In the genomic region with DNA sequence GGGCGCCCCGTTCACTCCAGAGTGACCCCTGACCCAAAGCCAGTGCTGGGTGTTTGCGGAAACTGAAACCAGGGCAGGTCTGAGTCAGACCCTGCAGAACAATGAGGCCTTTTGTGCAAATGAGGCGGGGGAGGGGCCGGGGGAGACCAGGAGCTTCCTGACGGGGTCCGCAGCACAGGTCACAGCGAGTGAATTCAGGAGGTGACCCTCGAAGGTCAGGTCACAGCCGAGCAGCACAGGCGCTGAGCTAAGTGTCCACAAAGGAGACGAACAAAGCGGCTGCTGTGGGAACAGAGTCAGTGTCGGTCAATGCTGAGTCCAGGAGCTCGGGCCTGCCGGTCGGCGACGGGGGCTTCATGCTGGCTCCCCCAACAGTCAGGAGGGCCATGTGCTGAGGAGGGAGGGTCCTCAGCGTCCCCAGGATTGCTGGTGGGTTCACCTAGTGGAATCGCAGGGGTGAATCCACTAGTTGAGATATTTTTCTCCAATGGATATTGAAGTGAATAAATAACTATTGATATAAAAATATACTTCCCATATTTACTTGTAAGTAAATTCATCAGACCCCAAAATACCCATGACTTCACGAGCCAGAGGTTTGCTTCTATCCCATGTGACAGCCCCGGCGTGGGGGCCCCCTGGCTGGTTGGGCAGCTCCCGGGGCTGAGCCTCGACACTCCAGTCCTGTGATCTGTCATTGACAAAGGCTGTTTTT, we compare ENCODE assay signal across 2 cellular contexts.
TF ChIP-seq lines count a peak whose summit lies in the region.

No MANE protein-coding gene starts in this region.

TF ChIP-seq in GM12878, 131 proteins besides CTCF, POLR2A, EP300 and RAD21 (continued from another document):
- no peak for TF ChIP-seq CBX3 (IDR thresholded peaks at IDR 0.05; ENCODE audit: borderline replicate concordance, low read depth)

TF ChIP-seq in HepG2, 621 proteins besides CTCF, POLR2A, EP300 and RAD21 (continued from another document and continues in another):
- TF ChIP-seq, protein P1, sequence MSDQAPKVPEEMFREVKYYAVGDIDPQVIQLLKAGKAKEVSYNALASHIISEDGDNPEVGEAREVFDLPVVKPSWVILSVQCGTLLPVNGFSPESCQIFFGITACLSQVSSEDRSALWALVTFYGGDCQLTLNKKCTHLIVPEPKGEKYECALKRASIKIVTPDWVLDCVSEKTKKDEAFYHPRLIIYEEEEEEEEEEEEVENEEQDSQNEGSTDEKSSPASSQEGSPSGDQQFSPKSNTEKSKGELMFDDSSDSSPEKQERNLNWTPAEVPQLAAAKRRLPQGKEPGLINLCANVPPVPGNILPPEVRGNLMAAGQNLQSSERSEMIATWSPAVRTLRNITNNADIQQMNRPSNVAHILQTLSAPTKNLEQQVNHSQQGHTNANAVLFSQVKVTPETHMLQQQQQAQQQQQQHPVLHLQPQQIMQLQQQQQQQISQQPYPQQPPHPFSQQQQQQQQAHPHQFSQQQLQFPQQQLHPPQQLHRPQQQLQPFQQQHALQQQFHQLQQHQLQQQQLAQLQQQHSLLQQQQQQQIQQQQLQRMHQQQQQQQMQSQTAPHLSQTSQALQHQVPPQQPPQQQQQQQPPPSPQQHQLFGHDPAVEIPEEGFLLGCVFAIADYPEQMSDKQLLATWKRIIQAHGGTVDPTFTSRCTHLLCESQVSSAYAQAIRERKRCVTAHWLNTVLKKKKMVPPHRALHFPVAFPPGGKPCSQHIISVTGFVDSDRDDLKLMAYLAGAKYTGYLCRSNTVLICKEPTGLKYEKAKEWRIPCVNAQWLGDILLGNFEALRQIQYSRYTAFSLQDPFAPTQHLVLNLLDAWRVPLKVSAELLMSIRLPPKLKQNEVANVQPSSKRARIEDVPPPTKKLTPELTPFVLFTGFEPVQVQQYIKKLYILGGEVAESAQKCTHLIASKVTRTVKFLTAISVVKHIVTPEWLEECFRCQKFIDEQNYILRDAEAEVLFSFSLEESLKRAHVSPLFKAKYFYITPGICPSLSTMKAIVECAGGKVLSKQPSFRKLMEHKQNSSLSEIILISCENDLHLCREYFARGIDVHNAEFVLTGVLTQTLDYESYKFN (CRISPR knock-in tag; conservative IDR thresholded peaks at IDR 0.05) = peak; percentile 98
- TF ChIP-seq, protein P2, sequence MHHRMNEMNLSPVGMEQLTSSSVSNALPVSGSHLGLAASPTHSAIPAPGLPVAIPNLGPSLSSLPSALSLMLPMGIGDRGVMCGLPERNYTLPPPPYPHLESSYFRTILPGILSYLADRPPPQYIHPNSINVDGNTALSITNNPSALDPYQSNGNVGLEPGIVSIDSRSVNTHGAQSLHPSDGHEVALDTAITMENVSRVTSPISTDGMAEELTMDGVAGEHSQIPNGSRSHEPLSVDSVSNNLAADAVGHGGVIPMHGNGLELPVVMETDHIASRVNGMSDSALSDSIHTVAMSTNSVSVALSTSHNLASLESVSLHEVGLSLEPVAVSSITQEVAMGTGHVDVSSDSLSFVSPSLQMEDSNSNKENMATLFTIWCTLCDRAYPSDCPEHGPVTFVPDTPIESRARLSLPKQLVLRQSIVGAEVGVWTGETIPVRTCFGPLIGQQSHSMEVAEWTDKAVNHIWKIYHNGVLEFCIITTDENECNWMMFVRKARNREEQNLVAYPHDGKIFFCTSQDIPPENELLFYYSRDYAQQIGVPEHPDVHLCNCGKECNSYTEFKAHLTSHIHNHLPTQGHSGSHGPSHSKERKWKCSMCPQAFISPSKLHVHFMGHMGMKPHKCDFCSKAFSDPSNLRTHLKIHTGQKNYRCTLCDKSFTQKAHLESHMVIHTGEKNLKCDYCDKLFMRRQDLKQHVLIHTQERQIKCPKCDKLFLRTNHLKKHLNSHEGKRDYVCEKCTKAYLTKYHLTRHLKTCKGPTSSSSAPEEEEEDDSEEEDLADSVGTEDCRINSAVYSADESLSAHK (CRISPR knock-in tag; IDR thresholded peaks at IDR 0.05; ENCODE audit: borderline replicate concordance) = no peak
- TF ChIP-seq HHEX (CRISPR knock-in tag; IDR thresholded peaks at IDR 0.05) (no peak), PHB2 (IDR thresholded peaks at IDR 0.05; ENCODE audit: partially characterized antibody) (no peak), ZNF746 (CRISPR knock-in tag; IDR thresholded peaks at IDR 0.05) (no peak; the same call in 1 of the 2 replicates), CREM (IDR thresholded peaks at IDR 0.05) (peak; percentile 81), CREM (CRISPR knock-in tag; IDR thresholded peaks at IDR 0.05) (no peak), ARNT2 (CRISPR knock-in tag; IDR thresholded peaks at IDR 0.05; ENCODE audit: low read depth) (peak; percentile 70), ZNF557 (CRISPR knock-in tag; IDR thresholded peaks at IDR 0.05) (peak; percentile 90), CHCHD3 (CRISPR knock-in tag; IDR thresholded peaks at IDR 0.05) (no peak), ELF4 (CRISPR knock-in tag; IDR thresholded peaks at IDR 0.05; ENCODE audit: borderline replicate concordance) (peak; percentile 61; the same call in 1 of the 2 replicates), ZBTB7A (CRISPR knock-in tag; IDR thresholded peaks at IDR 0.05) (peak; percentile 99), ZNF709 (CRISPR knock-in tag; IDR thresholded peaks at IDR 0.05) (peak; percentile 72; the same call in 1 of the 2 replicates), ZNF839 (CRISPR knock-in tag; IDR thresholded peaks at IDR 0.05; ENCODE audit: borderline replicate concordance) (no peak), DNMT3B (CRISPR knock-in tag; conservative IDR thresholded peaks at IDR 0.05) (no peak), RBFOX2 (IDR thresholded peaks at IDR 0.05; ENCODE audit: low read depth, low read length) (peak; percentile 69), GATAD1 (CRISPR knock-in tag; IDR thresholded peaks at IDR 0.05) (peak; percentile 60; the same call in 1 of the 2 replicates), MAFG (CRISPR knock-in tag; IDR thresholded peaks at IDR 0.05) (no peak), MZF1 (CRISPR knock-in tag; IDR thresholded peaks at IDR 0.05; ENCODE audit: borderline replicate concordance) (no peak)
- TF ChIP-seq, protein P3, sequence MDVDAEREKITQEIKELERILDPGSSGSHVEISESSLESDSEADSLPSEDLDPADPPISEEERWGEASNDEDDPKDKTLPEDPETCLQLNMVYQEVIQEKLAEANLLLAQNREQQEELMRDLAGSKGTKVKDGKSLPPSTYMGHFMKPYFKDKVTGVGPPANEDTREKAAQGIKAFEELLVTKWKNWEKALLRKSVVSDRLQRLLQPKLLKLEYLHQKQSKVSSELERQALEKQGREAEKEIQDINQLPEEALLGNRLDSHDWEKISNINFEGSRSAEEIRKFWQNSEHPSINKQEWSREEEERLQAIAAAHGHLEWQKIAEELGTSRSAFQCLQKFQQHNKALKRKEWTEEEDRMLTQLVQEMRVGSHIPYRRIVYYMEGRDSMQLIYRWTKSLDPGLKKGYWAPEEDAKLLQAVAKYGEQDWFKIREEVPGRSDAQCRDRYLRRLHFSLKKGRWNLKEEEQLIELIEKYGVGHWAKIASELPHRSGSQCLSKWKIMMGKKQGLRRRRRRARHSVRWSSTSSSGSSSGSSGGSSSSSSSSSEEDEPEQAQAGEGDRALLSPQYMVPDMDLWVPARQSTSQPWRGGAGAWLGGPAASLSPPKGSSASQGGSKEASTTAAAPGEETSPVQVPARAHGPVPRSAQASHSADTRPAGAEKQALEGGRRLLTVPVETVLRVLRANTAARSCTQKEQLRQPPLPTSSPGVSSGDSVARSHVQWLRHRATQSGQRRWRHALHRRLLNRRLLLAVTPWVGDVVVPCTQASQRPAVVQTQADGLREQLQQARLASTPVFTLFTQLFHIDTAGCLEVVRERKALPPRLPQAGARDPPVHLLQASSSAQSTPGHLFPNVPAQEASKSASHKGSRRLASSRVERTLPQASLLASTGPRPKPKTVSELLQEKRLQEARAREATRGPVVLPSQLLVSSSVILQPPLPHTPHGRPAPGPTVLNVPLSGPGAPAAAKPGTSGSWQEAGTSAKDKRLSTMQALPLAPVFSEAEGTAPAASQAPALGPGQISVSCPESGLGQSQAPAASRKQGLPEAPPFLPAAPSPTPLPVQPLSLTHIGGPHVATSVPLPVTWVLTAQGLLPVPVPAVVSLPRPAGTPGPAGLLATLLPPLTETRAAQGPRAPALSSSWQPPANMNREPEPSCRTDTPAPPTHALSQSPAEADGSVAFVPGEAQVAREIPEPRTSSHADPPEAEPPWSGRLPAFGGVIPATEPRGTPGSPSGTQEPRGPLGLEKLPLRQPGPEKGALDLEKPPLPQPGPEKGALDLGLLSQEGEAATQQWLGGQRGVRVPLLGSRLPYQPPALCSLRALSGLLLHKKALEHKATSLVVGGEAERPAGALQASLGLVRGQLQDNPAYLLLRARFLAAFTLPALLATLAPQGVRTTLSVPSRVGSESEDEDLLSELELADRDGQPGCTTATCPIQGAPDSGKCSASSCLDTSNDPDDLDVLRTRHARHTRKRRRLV (CRISPR knock-in tag; IDR thresholded peaks at IDR 0.05) = no peak
- TF ChIP-seq, protein P4, sequence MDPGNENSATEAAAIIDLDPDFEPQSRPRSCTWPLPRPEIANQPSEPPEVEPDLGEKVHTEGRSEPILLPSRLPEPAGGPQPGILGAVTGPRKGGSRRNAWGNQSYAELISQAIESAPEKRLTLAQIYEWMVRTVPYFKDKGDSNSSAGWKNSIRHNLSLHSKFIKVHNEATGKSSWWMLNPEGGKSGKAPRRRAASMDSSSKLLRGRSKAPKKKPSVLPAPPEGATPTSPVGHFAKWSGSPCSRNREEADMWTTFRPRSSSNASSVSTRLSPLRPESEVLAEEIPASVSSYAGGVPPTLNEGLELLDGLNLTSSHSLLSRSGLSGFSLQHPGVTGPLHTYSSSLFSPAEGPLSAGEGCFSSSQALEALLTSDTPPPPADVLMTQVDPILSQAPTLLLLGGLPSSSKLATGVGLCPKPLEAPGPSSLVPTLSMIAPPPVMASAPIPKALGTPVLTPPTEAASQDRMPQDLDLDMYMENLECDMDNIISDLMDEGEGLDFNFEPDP (CRISPR knock-in tag; conservative IDR thresholded peaks at IDR 0.05) = no peak
- TF ChIP-seq, protein P5, sequence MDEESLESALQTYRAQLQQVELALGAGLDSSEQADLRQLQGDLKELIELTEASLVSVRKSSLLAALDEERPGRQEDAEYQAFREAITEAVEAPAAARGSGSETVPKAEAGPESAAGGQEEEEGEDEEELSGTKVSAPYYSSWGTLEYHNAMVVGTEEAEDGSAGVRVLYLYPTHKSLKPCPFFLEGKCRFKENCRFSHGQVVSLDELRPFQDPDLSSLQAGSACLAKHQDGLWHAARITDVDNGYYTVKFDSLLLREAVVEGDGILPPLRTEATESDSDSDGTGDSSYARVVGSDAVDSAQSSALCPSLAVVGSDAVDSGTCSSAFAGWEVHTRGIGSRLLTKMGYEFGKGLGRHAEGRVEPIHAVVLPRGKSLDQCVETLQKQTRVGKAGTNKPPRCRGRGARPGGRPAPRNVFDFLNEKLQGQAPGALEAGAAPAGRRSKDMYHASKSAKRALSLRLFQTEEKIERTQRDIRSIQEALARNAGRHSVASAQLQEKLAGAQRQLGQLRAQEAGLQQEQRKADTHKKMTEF (CRISPR knock-in tag; IDR thresholded peaks at IDR 0.05) = peak; percentile 98
- TF ChIP-seq, protein P6, sequence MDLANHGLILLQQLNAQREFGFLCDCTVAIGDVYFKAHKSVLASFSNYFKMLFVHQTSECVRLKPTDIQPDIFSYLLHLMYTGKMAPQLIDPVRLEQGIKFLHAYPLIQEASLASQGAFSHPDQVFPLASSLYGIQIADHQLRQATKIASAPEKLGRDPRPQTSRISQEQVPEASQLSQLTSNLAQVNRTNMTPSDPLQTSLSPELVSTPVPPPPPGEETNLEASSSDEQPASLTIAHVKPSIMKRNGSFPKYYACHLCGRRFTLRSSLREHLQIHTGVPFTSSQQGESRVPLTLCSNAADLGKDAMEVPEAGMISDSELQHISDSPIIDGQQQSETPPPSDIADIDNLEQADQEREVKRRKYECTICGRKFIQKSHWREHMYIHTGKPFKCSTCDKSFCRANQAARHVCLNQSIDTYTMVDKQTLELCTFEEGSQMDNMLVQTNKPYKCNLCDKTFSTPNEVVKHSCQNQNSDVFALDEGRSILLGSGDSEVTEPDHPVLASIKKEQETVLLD (CRISPR knock-in tag; IDR thresholded peaks at IDR 0.05; ENCODE audit: low read depth) = 0 out of 2 replicates have a peak, but pooled peaks have one; percentile 40
- TF ChIP-seq, protein P7, sequence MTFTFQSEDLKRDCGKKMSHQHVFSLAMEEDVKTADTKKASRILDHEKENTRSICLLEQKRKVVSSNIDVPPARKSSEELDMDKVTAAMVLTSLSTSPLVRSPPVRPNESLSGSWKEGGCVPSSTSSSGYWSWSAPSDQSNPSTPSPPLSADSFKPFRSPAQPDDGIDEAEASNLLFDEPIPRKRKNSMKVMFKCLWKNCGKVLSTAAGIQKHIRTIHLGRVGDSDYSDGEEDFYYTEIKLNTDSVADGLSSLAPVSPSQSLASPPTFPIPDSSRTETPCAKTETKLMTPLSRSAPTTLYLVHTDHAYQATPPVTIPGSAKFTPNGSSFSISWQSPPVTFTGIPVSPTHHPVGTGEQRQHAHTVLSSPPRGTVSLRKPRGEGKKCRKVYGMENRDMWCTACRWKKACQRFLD (CRISPR knock-in tag; IDR thresholded peaks at IDR 0.05; ENCODE audit: borderline replicate concordance) = no peak
- TF ChIP-seq, protein P8, sequence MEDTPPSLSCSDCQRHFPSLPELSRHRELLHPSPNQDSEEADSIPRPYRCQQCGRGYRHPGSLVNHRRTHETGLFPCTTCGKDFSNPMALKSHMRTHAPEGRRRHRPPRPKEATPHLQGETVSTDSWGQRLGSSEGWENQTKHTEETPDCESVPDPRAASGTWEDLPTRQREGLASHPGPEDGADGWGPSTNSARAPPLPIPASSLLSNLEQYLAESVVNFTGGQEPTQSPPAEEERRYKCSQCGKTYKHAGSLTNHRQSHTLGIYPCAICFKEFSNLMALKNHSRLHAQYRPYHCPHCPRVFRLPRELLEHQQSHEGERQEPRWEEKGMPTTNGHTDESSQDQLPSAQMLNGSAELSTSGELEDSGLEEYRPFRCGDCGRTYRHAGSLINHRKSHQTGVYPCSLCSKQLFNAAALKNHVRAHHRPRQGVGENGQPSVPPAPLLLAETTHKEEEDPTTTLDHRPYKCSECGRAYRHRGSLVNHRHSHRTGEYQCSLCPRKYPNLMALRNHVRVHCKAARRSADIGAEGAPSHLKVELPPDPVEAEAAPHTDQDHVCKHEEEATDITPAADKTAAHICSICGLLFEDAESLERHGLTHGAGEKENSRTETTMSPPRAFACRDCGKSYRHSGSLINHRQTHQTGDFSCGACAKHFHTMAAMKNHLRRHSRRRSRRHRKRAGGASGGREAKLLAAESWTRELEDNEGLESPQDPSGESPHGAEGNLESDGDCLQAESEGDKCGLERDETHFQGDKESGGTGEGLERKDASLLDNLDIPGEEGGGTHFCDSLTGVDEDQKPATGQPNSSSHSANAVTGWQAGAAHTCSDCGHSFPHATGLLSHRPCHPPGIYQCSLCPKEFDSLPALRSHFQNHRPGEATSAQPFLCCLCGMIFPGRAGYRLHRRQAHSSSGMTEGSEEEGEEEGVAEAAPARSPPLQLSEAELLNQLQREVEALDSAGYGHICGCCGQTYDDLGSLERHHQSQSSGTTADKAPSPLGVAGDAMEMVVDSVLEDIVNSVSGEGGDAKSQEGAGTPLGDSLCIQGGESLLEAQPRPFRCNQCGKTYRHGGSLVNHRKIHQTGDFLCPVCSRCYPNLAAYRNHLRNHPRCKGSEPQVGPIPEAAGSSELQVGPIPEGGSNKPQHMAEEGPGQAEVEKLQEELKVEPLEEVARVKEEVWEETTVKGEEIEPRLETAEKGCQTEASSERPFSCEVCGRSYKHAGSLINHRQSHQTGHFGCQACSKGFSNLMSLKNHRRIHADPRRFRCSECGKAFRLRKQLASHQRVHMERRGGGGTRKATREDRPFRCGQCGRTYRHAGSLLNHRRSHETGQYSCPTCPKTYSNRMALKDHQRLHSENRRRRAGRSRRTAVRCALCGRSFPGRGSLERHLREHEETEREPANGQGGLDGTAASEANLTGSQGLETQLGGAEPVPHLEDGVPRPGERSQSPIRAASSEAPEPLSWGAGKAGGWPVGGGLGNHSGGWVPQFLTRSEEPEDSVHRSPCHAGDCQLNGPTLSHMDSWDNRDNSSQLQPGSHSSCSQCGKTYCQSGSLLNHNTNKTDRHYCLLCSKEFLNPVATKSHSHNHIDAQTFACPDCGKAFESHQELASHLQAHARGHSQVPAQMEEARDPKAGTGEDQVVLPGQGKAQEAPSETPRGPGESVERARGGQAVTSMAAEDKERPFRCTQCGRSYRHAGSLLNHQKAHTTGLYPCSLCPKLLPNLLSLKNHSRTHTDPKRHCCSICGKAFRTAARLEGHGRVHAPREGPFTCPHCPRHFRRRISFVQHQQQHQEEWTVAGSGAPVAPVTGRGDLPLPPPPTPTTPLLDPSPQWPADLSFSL (CRISPR knock-in tag; IDR thresholded peaks at IDR 0.05) = peak; percentile 58; the same call in 1 of the 2 replicates
